Comparison of ENCODE assay signal across 18 cellular contexts in the genomic region with DNA sequence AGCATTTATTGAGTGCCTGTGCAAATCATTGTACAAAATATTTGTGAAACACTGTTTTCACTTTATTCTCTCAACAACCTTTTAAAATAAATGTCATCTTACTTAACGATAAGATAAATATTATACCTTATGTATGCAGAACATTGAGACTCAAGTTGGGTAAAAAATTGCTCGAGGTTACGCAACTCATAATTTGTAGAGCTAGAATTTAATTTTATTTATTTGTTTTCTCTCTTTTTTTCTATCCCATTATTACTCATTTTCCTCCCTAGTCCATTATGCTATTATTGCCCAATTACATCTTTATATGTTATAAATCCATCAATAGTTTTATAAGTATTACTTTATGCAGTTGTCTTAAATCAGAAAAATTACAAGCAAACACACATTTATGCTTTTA.
DNase-seq lines count a peak whose midpoint lies in the region; ATAC-seq, FAIRE-seq and TF ChIP-seq lines count a peak whose summit lies in the region.
"Had no signal": no experiment of that assay in that cellular context is flagged by ENCODE, and none has a peak within 500 bp of the region (broad histone marks: within the 10 kb centered on the region; RNA-seq: fewer than 3 reads in every experiment).

No MANE protein-coding gene starts in this region.

- H3K4me1 Mint-ChIP-seq in GM23338 = peaks cover 8% of the 10 kb centered on the region; the same call in 2 of the 3 replicates

- no peak overlapping the region for H3K56ac ChIP-seq in IMR-90 (ENCODE audit: extremely low read depth, insufficient read depth, low read length)

- POLR2A ChIA-PET in IMR-90 (lab: Charles Lee; ENCODE audit: unreplicated experiment) (no interaction called here), K562 (lab: Yijun Ruan, JAX) (interaction anchor here (0.8 kb wide), 1 partner anchor 11 kb away, joined by 3 read pairs; no protein-coding TSS in a partner anchor)

- H3K9me3 ChIP-seq in IMR-90 (ENCODE audit: control insufficient read depth, insufficient read depth, low read length) (no peaks in the 10 kb centered on the region), MM.1S (replicated peaks; ENCODE audit: insufficient read depth, low read length) (no peaks in the 10 kb centered on the region), K562 (replicated peaks; ENCODE audit: control insufficient read depth, insufficient read depth, low read depth, low read length) (no peaks in the 10 kb centered on the region), subcutaneous abdominal adipose tissue (ENCODE audit: control insufficient read depth in 5 of 5, low read length in 5 of 5) (no peaks in the 10 kb centered on the region)
- H3K9me3 ChIP-seq: BE2C, Caco-2 had no signal

- TF ChIP-seq CTCF in IMR-90 (conservative IDR thresholded peaks at IDR 0.05; ENCODE audit: low read depth, low read length) = no peak
- TF ChIP-seq CTCF in MM.1S (IDR thresholded peaks at IDR 0.05; ENCODE audit: low read length) = no peak
- TF ChIP-seq CTCF in K562 (IDR thresholded peaks at IDR 0.05 in 2 of 3, conservative IDR thresholded peaks at IDR 0.05 in 1 of 3; ENCODE audit: insufficient read depth in 2 of 3, low read depth in 1 of 3, low read length in 3 of 3) = no peak
- no peak for TF ChIP-seq CTCF in GM23338 (conservative IDR thresholded peaks at IDR 0.05; ENCODE audit: low read depth in 2 of 2)

- H2AFZ ChIP-seq in IMR-90 (replicated peaks; ENCODE audit: low read length, poor library complexity) = no peak overlapping the region
- peak overlapping the region; percentile 24 for H2AFZ ChIP-seq in MM.1S (ENCODE audit: low read length)
- H2AFZ ChIP-seq in K562 (ENCODE audit: low read depth, low read length) = no peak overlapping the region
- H2AFZ ChIP-seq in GM23338 = no peak overlapping the region

- no peak overlapping the region for H4K91ac ChIP-seq in IMR-90 (ENCODE audit: insufficient read depth, low read depth, low read length)

- H3K14ac ChIP-seq in IMR-90 (replicated peaks; ENCODE audit: low read depth, low read length) = no peak overlapping the region

- ATAC-seq in IMR-90 (ENCODE audit: low read depth) (no peak), K562 (no peak), HG03159 (IDR thresholded peaks at IDR 0.05; ENCODE audit: unreplicated experiment) (no peak), GM23338 (no peak)
- ATAC-seq: HCT116 had no signal

- in situ Hi-C loops in IMR-90 (cut with MboI; ENCODE audit: low sequenced_read_pairs) = no loop called here
- in situ Hi-C loops in K562 (cut with MboI) = loop anchor here (25.0 kb wide), 1 partner anchor 239 kb away; no protein-coding TSS in a partner anchor

- no peak overlapping the region for H2BK120ac ChIP-seq in IMR-90 (ENCODE audit: low read depth, low read length)

- dilution Hi-C loops in IMR-90 (cut with HindIII; ENCODE audit: low sequenced_read_pairs, unreplicated experiment) = no loop called here

- no peak overlapping the region for H4K8ac ChIP-seq in IMR-90 (ENCODE audit: low read depth in 2 of 2, low read length in 2 of 2)

- TF ChIP-seq POLR2A in IMR-90 (IDR thresholded peaks at IDR 0.05; ENCODE audit: low read depth, low read length) = no peak
- no peak for TF ChIP-seq POLR2A in K562 (conservative IDR thresholded peaks at IDR 0.05)

- no peaks in the 10 kb centered on the region for H3K79me1 ChIP-seq in IMR-90 (ENCODE audit: low read depth in 1 of 2, low read length in 2 of 2)

- H2AK5ac ChIP-seq in IMR-90 (ENCODE audit: low read depth, low read length) = no peak overlapping the region

- H3K36me3 Mint-ChIP-seq in GM23338 (ENCODE audit: low read depth) = no peaks in the 10 kb centered on the region

- no peaks in the 10 kb centered on the region for H3K4me1 ChIP-seq in IMR-90 (ENCODE audit: control insufficient read depth, insufficient read depth, low read length)
- H3K4me1 ChIP-seq in MM.1S (ENCODE audit: low read length) = peaks cover 25% of the 10 kb centered on the region
- H3K4me1 ChIP-seq in K562 (replicated peaks in 1 of 2; ENCODE audit: control insufficient read depth in 2 of 2, insufficient read depth in 2 of 2, low read length in 2 of 2) = no peaks in the 10 kb centered on the region
- peaks cover 0 to 13% (median 6%) of the 10 kb centered on the region in 5 donors for H3K4me1 ChIP-seq in subcutaneous abdominal adipose tissue (ENCODE audit: control insufficient read depth in 5 of 5, insufficient read depth in 5 of 5, low read length in 5 of 5)
- 0 out of 2 replicates have a peak, but pooled peaks cover 4% of the 10 kb centered on the region for H3K4me1 ChIP-seq in GM23338 (ENCODE audit: insufficient read depth)
- H3K4me1 ChIP-seq: BE2C, Caco-2 had no signal

- H3K4me3 Mint-ChIP-seq in GM23338 = no peak overlapping the region
- H3K4me3 Mint-ChIP-seq: CD4-positive, alpha-beta T cell; HFFc6 had no signal

- no peaks in the 10 kb centered on the region for H3K79me2 ChIP-seq in MM.1S (ENCODE audit: low read length)
- no peaks in the 10 kb centered on the region for H3K79me2 ChIP-seq in K562 (ENCODE audit: control insufficient read depth, insufficient read depth, low read length)
- no peaks in the 10 kb centered on the region for H3K79me2 ChIP-seq in GM23338 (replicated peaks; ENCODE audit: insufficient read depth)

- no peak overlapping the region for H3K4ac ChIP-seq in IMR-90 (ENCODE audit: low read depth, low read length)

- H3K9me2 ChIP-seq in MM.1S (replicated peaks; ENCODE audit: insufficient read depth, low read length) (no peaks in the 10 kb centered on the region), GM23338 (ENCODE audit: insufficient read depth) (0 out of 2 replicates have a peak, but pooled peaks cover 2% of the 10 kb centered on the region)

- H2AK9ac ChIP-seq in IMR-90 (replicated peaks; ENCODE audit: low read depth, low read length, poor library complexity) = no peak overlapping the region

- no peak overlapping the region for H2BK15ac ChIP-seq in IMR-90 (ENCODE audit: low read depth, low read length)

- FAIRE-seq in K562 (lab: Jason Lieb, UNC) = no peak
- FAIRE-seq: A204.1, D721Med, G401.6 had no signal

- H3K9me1 ChIP-seq in IMR-90 (ENCODE audit: insufficient read depth, low read length) = no peaks in the 10 kb centered on the region
- H3K9me1 ChIP-seq in K562 (ENCODE audit: control insufficient read depth, insufficient read depth, low read length) = no peaks in the 10 kb centered on the region

- H3K36me3 ChIP-seq in IMR-90 (ENCODE audit: control insufficient read depth, insufficient read depth, low read length) (no peaks in the 10 kb centered on the region), MM.1S (replicated peaks; ENCODE audit: insufficient read depth, low read length) (no peaks in the 10 kb centered on the region), K562 (ENCODE audit: control insufficient read depth, insufficient read depth, low read length) (no peaks in the 10 kb centered on the region), subcutaneous abdominal adipose tissue (ENCODE audit: control insufficient read depth in 5 of 5, insufficient read depth in 5 of 5, low read length in 5 of 5) (no peaks in the 10 kb centered on the region), GM23338 (ENCODE audit: insufficient read depth) (no peaks in the 10 kb centered on the region)
- H3K36me3 ChIP-seq: BE2C had no signal

- H3F3A ChIP-seq in MM.1S (ENCODE audit: insufficient read depth, low read length) (peaks cover 16% of the 10 kb centered on the region), GM23338 (replicated peaks; ENCODE audit: low read depth) (no peaks in the 10 kb centered on the region)

- H3K18ac ChIP-seq in IMR-90 (ENCODE audit: low read depth, low read length) = no peak overlapping the region

- H3K4me2 ChIP-seq in IMR-90 (ENCODE audit: low read depth, low read length) (no peak overlapping the region), MM.1S (ENCODE audit: low read depth, low read length) (peak overlapping the region; percentile 75), K562 (ENCODE audit: insufficient read depth, low read length) (no peak overlapping the region), GM23338 (no peak overlapping the region)

- no TSS peak for BruUV-seq in IMR-90 (replicated peaks; lab: Mats Ljungman, UMichigan)
- BruUV-seq in K562 (replicated peaks; lab: Mats Ljungman, UMichigan) = no TSS peak

- H3K9me3 Mint-ChIP-seq in GM23338 = no peaks in the 10 kb centered on the region
- H3K9me3 Mint-ChIP-seq: CD4-positive, alpha-beta T cell; HFFc6 had no signal

- intact Hi-C loops in IMR-90 (cut with micrococcal nuclease) = no loop called here
- intact Hi-C loops in K562 (cut with micrococcal nuclease) = no loop called here

- H3K27me3 ChIP-seq in IMR-90 (ENCODE audit: control insufficient read depth, insufficient read depth, low read length) (peaks cover 9% of the 10 kb centered on the region), MM.1S (replicated peaks; ENCODE audit: insufficient read depth, low read length) (no peaks in the 10 kb centered on the region), K562 (ENCODE audit: control insufficient read depth in 2 of 2, insufficient read depth in 2 of 2, low read length in 2 of 2) (peaks cover 0 to 6% of the 10 kb centered on the region in 2 experiments; a peak in 3 of 5 replicates), subcutaneous abdominal adipose tissue (ENCODE audit: control insufficient read depth in 5 of 5, insufficient read depth in 4 of 5, low read length in 5 of 5) (no peaks in the 10 kb centered on the region), GM23338 (ENCODE audit: insufficient read depth) (no peaks in the 10 kb centered on the region)

- H3K27ac ChIP-seq in IMR-90 (ENCODE audit: insufficient read depth, low read length) = no peak overlapping the region
- H3K27ac ChIP-seq in MM.1S (ENCODE audit: low read length) = peak overlapping the region; percentile 82
- no peak overlapping the region for H3K27ac ChIP-seq in K562 (ENCODE audit: extremely low read depth, low read depth, low read length)
- peak overlapping the region; percentile 84 for H3K27ac ChIP-seq in subcutaneous abdominal adipose tissue (ENCODE audit: low read depth, low read length)
- no peak overlapping the region for H3K27ac ChIP-seq in GM23338 (ENCODE audit: low read depth)

- no peak for DNase-seq in IMR-90
- no peak for DNase-seq in MM.1S
- DNase-seq in K562 (ENCODE audit: extremely low read depth in 1 of 4, low spot score in 3 of 4) = no peak
- DNase-seq in GM23338 (ENCODE audit: low spot score) = no peak
- DNase-seq in ecto neural progenitor cell (ENCODE audit: low spot score) = no peak
- DNase-seq: ACHN; BE2C; C1 segment of cervical spinal cord; Caco-2; CD4-positive, alpha-beta T cell; H7; HFFc6 had no signal

- H4K20me1 ChIP-seq in IMR-90 (ENCODE audit: insufficient read depth, low read length) (no peaks in the 10 kb centered on the region), MM.1S (ENCODE audit: insufficient read depth, low read length) (no peaks in the 10 kb centered on the region), K562 (replicated peaks; ENCODE audit: control insufficient read depth, insufficient read depth, low read length) (no peaks in the 10 kb centered on the region), GM23338 (replicated peaks; ENCODE audit: insufficient read depth) (no peaks in the 10 kb centered on the region; the same call in 1 of the 2 replicates)

- H3K27me3 Mint-ChIP-seq in GM23338 (ENCODE audit: insufficient read depth, low read depth, poor library complexity) = no peaks in the 10 kb centered on the region

- no peak overlapping the region for H4K5ac ChIP-seq in IMR-90 (ENCODE audit: low read depth, low read length)

- no peak for TF ChIP-seq EP300 in K562 (IDR thresholded peaks at IDR 0.05; ENCODE audit: low read length)

- TF ChIP-seq RAD21 in IMR-90 (IDR thresholded peaks at IDR 0.05; ENCODE audit: low read length) (no peak), K562 (CRISPR knock-in tag; conservative IDR thresholded peaks at IDR 0.05 in 1 of 2, IDR thresholded peaks at IDR 0.05 in 1 of 2) (no peak)

- no peak overlapping the region for H3K9ac ChIP-seq in IMR-90 (ENCODE audit: low read depth, low read length)
- peak overlapping the region; percentile 44; the same call in 1 of the 2 replicates for H3K9ac ChIP-seq in MM.1S (ENCODE audit: low read length)
- H3K9ac ChIP-seq in K562 (ENCODE audit: insufficient read depth in 1 of 2, low read depth in 2 of 2, low read length in 2 of 2) = no peak overlapping the region
- no peak overlapping the region for H3K9ac ChIP-seq in subcutaneous abdominal adipose tissue (ENCODE audit: low read length in 5 of 5)

- H3K4me3 ChIP-seq in IMR-90 (ENCODE audit: insufficient read depth, low read depth, low read length) = no peak overlapping the region
- peak overlapping the region; percentile 39 for H3K4me3 ChIP-seq in MM.1S (ENCODE audit: low read length)
- H3K4me3 ChIP-seq in K562 = no peak overlapping the region
- H3K4me3 ChIP-seq in subcutaneous abdominal adipose tissue (ENCODE audit: low read depth in 1 of 5, low read length in 5 of 5) = no peak overlapping the region
- no peak overlapping the region for H3K4me3 ChIP-seq in GM23338

- WGBS in IMR-90 (ENCODE audit: extremely low coverage in 2 of 2, insufficient read length in 1 of 2), 2 experiments = no CpG with 5 or more reads among the region's 3 CpGs
- 24% methylated on average over 3 of the region's 3 CpGs for WGBS in K562 (ENCODE audit: insufficient coverage, low coverage, missing lambda C conversion rate)

- no peak overlapping the region for H2BK20ac ChIP-seq in IMR-90 (ENCODE audit: low read depth, low read length)

- no peak overlapping the region for H3K27ac Mint-ChIP-seq in GM23338
- H3K27ac Mint-ChIP-seq: CD4-positive, alpha-beta T cell; HFFc6 had no signal

- CTCF ChIA-PET in IMR-90 (lab: Yijun Ruan, JAX) = no interaction called here
- CTCF ChIA-PET in K562 (lab: Yijun Ruan, JAX; ENCODE audit: low intra/inter-chr PET ratio) = no interaction called here

- no peak overlapping the region for H3K23ac ChIP-seq in IMR-90 (ENCODE audit: low read depth, low read length)

- no peak overlapping the region for H2BK5ac ChIP-seq in IMR-90 (ENCODE audit: low read depth, low read length, poor library complexity, severe bottlenecking)

Comparison
In these comparisons a context has a peak if more than half of its experiments do, and no peak if none do; other contexts are left out.
1. H3K27ac ChIP-seq: peak in MM.1S (single experiment) and subcutaneous abdominal adipose tissue (single experiment); none in IMR-90 (single experiment), K562 (single experiment) and GM23338 (single experiment).